ENCODE assay signal across 11 cellular contexts in the genomic region with DNA sequence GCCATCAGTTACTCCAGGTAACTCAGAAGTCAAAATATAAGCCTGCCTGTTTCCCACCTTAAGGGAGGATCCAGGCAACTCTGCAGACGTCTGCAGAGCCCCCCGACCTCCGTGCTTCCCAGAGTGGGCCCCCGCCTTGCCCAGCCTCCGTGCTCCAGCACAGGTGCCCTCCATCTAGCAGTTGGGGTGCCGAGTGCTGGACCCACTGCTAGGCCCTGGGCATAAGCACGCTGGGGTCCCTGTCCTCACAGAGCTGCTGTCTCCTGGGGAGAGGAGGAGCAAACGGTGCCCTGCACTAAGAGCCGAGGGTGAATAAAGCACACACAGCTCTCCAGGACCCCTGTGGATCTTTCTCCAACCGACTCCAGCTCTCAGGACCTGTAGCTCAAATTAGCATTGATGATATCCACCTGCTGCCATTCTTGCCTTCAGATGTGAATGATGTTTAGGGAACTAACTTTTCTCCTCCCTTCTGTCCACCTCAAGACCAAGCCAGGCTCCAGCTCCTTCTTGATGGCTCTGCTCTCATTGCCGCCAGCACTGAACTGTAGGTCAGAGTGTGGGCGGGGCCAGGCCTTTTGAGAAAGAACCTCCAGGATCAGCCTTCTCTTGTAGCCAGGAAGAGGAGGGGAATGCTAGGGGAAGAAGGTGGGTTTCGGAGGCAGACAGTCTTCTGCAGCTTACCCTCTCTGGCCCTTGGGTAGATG.
DNase-seq lines count a peak whose midpoint lies in the region; ATAC-seq and TF ChIP-seq lines count a peak whose summit lies in the region.
"Had no signal": no experiment of that assay in that cellular context is flagged by ENCODE, and none has a peak within 500 bp of the region (broad histone marks: within the 10 kb centered on the region; RNA-seq: fewer than 3 reads in every experiment).

No MANE protein-coding gene starts in this region.

- no peaks in the 10 kb centered on the region for H3K79me2 ChIP-seq in mesendoderm (ENCODE audit: control insufficient read depth, insufficient read depth, low read length)

- H3K27ac ChIP-seq in left ventricle myocardium inferior (replicated peaks) (no peak overlapping the region), mesendoderm (ENCODE audit: low read depth, low read length) (peak overlapping the region; percentile 19), vagina (peak overlapping the region; percentile 80)

- no peak overlapping the region for H2BK120ac ChIP-seq in mesendoderm (ENCODE audit: low read depth, low read length)

- DNase-seq in cardiac septum (ENCODE audit: low spot score) (peak; percentile 61), left ventricle myocardium inferior (no peak), mesendoderm (peak; percentile 65), vagina (ENCODE audit: extremely low spot score in 2 of 2) (peak; percentile 46 to 78), SHP77 (lab: John Stamatoyannopoulos, UW) (no peak), T1000 (lab: John Stamatoyannopoulos, UW) (no peak)
- no peak for DNase-seq in activated T-helper 2 cell treated with anti-CD3 and anti-CD28 coated beads, Interferon-gamma antibody, Interleukin-2, Interleukin-4, amounts not matched to agents 10 μg/mL and 5 μg/mL and 100 μg/mL, durations not matched to agents 14 hours and 24 hours and 36 hours (ENCODE audit: low spot score)
- DNase-seq: cortex of kidney, NCI-H446 treated with DMSO at 0.1 percent for 48 hours had no signal

- H3K79me1 ChIP-seq in mesendoderm (ENCODE audit: low read length) = no peaks in the 10 kb centered on the region

- no peak overlapping the region for H4K5ac ChIP-seq in mesendoderm (ENCODE audit: low read length)

- no peak overlapping the region for H3K4ac ChIP-seq in mesendoderm (ENCODE audit: low read depth, low read length)

- no peak overlapping the region for H2BK15ac ChIP-seq in mesendoderm (replicated peaks; ENCODE audit: low read depth)

- no peak overlapping the region for H2BK5ac ChIP-seq in mesendoderm (ENCODE audit: low read length)

- peaks cover 42% of the 10 kb centered on the region for H3K4me1 Mint-ChIP-seq in activated T-helper 2 cell treated with anti-CD3 and anti-CD28 coated beads, Interferon-gamma antibody, Interleukin-2, Interleukin-4, amounts not matched to agents 10 μg/mL and 5 μg/mL and 100 μg/mL, durations not matched to agents 14 hours and 24 hours and 36 hours (ENCODE audit: low read depth)

- H3K9me3 Mint-ChIP-seq in activated T-helper 2 cell treated with anti-CD3 and anti-CD28 coated beads, Interferon-gamma antibody, Interleukin-2, Interleukin-4, amounts not matched to agents 10 μg/mL and 5 μg/mL and 100 μg/mL, durations not matched to agents 14 hours and 24 hours and 36 hours = no peaks in the 10 kb centered on the region

- H3K9me3 ChIP-seq in left ventricle myocardium inferior (replicated peaks) (no peaks in the 10 kb centered on the region), vagina (no peaks in the 10 kb centered on the region)
- H3K9me3 ChIP-seq: heart right ventricle had no signal

- no peak overlapping the region for H3K23ac ChIP-seq in mesendoderm (ENCODE audit: low read length)

- H3K56ac ChIP-seq in mesendoderm (ENCODE audit: low read length) = peak overlapping the region; percentile 43

- TF ChIP-seq CTCF in left ventricle myocardium inferior (IDR thresholded peaks at IDR 0.05; ENCODE audit: borderline replicate concordance) (no peak), vagina (IDR thresholded peaks at IDR 0.05) (no peak)

- no CpG with 5 or more reads among the region's 13 CpGs for WGBS in mesendoderm (ENCODE audit: extremely low coverage, insufficient coverage, low lambda C conversion rate)

- no peaks in the 10 kb centered on the region for H3K27me3 ChIP-seq in left ventricle myocardium inferior (ENCODE audit: low read depth)
- no peaks in the 10 kb centered on the region for H3K27me3 ChIP-seq in mesendoderm (ENCODE audit: insufficient read depth, low read length, poor library complexity)
- H3K27me3 ChIP-seq in vagina = no peaks in the 10 kb centered on the region
- H3K27me3 ChIP-seq: heart right ventricle had no signal

- no peak overlapping the region for H3K18ac ChIP-seq in mesendoderm (ENCODE audit: low read length)

- H3K36me3 ChIP-seq in left ventricle myocardium inferior (no peaks in the 10 kb centered on the region), mesendoderm (ENCODE audit: control insufficient read depth, insufficient read depth, low read length) (no peaks in the 10 kb centered on the region), vagina (no peaks in the 10 kb centered on the region)
- H3K36me3 ChIP-seq: heart right ventricle had no signal

- peak overlapping the region; percentile 46 for H2AK5ac ChIP-seq in mesendoderm (ENCODE audit: low read length)

- H3K4me1 ChIP-seq in left ventricle myocardium inferior = peaks cover 82% of the 10 kb centered on the region
- H3K4me1 ChIP-seq in mesendoderm (ENCODE audit: control insufficient read depth, low read depth, low read length) = peaks cover 29% of the 10 kb centered on the region
- peaks cover 60% of the 10 kb centered on the region for H3K4me1 ChIP-seq in vagina

- H3K9ac ChIP-seq in mesendoderm (ENCODE audit: low read length) = peak overlapping the region; percentile 20

- no peaks in the 10 kb centered on the region for H3K27me3 Mint-ChIP-seq in activated T-helper 2 cell treated with anti-CD3 and anti-CD28 coated beads, Interferon-gamma antibody, Interleukin-2, Interleukin-4, amounts not matched to agents 10 μg/mL and 5 μg/mL and 100 μg/mL, durations not matched to agents 14 hours and 24 hours and 36 hours (ENCODE audit: low read depth)

- H3K4me3 Mint-ChIP-seq in activated T-helper 2 cell treated with anti-CD3 and anti-CD28 coated beads, Interferon-gamma antibody, Interleukin-2, Interleukin-4, amounts not matched to agents 10 μg/mL and 5 μg/mL and 100 μg/mL, durations not matched to agents 14 hours and 24 hours and 36 hours (ENCODE audit: low read depth) = no peak overlapping the region

- no peak for ATAC-seq in GM18498 (IDR thresholded peaks at IDR 0.05; ENCODE audit: unreplicated experiment)

- H3K4me3 ChIP-seq in left ventricle myocardium inferior = no peak overlapping the region
- no peak overlapping the region for H3K4me3 ChIP-seq in mesendoderm (ENCODE audit: low read length)
- no peak overlapping the region for H3K4me3 ChIP-seq in vagina
- H3K4me3 ChIP-seq: heart right ventricle had no signal

- H3K36me3 Mint-ChIP-seq in activated T-helper 2 cell treated with anti-CD3 and anti-CD28 coated beads, Interferon-gamma antibody, Interleukin-2, Interleukin-4, amounts not matched to agents 10 μg/mL and 5 μg/mL and 100 μg/mL, durations not matched to agents 14 hours and 24 hours and 36 hours (ENCODE audit: low read depth) = peaks cover 9% of the 10 kb centered on the region

- H4K8ac ChIP-seq in mesendoderm (ENCODE audit: low read depth, low read length) = no peak overlapping the region

- intact Hi-C loops in cardiac septum (cut with DNase I) (no loop called here), left ventricle myocardium inferior (cut with micrococcal nuclease) (no loop called here), vagina (cut with DNase I) (no loop called here)
- intact Hi-C loops in activated T-helper 2 cell treated with anti-CD3 and anti-CD28 coated beads, Interferon-gamma antibody, Interleukin-2, Interleukin-4, amounts not matched to agents 10 μg/mL and 5 μg/mL and 100 μg/mL, durations not matched to agents 14 hours and 24 hours and 36 hours (cut with micrococcal nuclease) = loop anchor here (10.0 kb wide), 1 partner anchor 115 kb away; no protein-coding TSS in a partner anchor

- no peak overlapping the region for H3K4me2 ChIP-seq in mesendoderm (ENCODE audit: low read length)

- H3K27ac Mint-ChIP-seq in activated T-helper 2 cell treated with anti-CD3 and anti-CD28 coated beads, Interferon-gamma antibody, Interleukin-2, Interleukin-4, amounts not matched to agents 10 μg/mL and 5 μg/mL and 100 μg/mL, durations not matched to agents 14 hours and 24 hours and 36 hours = peak overlapping the region; percentile 30

- no peak for TF ChIP-seq POLR2A in vagina (IDR thresholded peaks at IDR 0.05)

Comparison
In these comparisons a context has a peak if more than half of its experiments do, and no peak if none do; other contexts are left out.
1. DNase-seq: peak in cardiac septum (single experiment), mesendoderm (single experiment) and vagina (2 of 2); none in left ventricle myocardium inferior (single experiment), activated T-helper 2 cell treated with anti-CD3 and anti-CD28 coated beads, Interferon-gamma antibody, Interleukin-2, Interleukin-4, amounts not matched to agents 10 μg/mL and 5 μg/mL and 100 μg/mL, durations not matched to agents 14 hours and 24 hours and 36 hours (single experiment), SHP77 (0 of 2) and T1000 (single experiment).